ENCODE assay signal across 1 cellular context in the genomic region with DNA sequence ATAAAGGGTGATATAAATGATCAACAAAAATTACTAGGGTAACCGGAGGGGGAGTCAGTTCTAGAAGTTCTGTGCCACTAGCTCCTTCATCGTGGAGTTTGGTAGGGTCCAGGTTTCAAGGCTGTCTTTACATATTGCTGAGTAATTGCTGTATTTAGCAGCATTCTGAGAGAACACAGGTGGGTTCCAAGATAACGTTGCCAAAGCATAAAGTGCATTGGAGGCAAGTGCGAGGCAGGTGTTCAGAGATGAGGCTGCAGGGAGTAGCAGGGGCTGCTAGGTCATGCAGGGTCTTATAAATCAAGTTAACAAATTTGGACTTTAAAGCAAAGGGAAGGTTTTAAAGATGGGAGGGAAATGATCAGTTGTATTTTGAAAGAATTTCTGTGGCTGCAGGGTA.
TF ChIP-seq lines count a peak whose summit lies in the region.

No MANE protein-coding gene starts in this region.

TF ChIP-seq in GM23338, 12 proteins besides CTCF, POLR2A, EP300 and RAD21:
- TF ChIP-seq, protein P1, sequence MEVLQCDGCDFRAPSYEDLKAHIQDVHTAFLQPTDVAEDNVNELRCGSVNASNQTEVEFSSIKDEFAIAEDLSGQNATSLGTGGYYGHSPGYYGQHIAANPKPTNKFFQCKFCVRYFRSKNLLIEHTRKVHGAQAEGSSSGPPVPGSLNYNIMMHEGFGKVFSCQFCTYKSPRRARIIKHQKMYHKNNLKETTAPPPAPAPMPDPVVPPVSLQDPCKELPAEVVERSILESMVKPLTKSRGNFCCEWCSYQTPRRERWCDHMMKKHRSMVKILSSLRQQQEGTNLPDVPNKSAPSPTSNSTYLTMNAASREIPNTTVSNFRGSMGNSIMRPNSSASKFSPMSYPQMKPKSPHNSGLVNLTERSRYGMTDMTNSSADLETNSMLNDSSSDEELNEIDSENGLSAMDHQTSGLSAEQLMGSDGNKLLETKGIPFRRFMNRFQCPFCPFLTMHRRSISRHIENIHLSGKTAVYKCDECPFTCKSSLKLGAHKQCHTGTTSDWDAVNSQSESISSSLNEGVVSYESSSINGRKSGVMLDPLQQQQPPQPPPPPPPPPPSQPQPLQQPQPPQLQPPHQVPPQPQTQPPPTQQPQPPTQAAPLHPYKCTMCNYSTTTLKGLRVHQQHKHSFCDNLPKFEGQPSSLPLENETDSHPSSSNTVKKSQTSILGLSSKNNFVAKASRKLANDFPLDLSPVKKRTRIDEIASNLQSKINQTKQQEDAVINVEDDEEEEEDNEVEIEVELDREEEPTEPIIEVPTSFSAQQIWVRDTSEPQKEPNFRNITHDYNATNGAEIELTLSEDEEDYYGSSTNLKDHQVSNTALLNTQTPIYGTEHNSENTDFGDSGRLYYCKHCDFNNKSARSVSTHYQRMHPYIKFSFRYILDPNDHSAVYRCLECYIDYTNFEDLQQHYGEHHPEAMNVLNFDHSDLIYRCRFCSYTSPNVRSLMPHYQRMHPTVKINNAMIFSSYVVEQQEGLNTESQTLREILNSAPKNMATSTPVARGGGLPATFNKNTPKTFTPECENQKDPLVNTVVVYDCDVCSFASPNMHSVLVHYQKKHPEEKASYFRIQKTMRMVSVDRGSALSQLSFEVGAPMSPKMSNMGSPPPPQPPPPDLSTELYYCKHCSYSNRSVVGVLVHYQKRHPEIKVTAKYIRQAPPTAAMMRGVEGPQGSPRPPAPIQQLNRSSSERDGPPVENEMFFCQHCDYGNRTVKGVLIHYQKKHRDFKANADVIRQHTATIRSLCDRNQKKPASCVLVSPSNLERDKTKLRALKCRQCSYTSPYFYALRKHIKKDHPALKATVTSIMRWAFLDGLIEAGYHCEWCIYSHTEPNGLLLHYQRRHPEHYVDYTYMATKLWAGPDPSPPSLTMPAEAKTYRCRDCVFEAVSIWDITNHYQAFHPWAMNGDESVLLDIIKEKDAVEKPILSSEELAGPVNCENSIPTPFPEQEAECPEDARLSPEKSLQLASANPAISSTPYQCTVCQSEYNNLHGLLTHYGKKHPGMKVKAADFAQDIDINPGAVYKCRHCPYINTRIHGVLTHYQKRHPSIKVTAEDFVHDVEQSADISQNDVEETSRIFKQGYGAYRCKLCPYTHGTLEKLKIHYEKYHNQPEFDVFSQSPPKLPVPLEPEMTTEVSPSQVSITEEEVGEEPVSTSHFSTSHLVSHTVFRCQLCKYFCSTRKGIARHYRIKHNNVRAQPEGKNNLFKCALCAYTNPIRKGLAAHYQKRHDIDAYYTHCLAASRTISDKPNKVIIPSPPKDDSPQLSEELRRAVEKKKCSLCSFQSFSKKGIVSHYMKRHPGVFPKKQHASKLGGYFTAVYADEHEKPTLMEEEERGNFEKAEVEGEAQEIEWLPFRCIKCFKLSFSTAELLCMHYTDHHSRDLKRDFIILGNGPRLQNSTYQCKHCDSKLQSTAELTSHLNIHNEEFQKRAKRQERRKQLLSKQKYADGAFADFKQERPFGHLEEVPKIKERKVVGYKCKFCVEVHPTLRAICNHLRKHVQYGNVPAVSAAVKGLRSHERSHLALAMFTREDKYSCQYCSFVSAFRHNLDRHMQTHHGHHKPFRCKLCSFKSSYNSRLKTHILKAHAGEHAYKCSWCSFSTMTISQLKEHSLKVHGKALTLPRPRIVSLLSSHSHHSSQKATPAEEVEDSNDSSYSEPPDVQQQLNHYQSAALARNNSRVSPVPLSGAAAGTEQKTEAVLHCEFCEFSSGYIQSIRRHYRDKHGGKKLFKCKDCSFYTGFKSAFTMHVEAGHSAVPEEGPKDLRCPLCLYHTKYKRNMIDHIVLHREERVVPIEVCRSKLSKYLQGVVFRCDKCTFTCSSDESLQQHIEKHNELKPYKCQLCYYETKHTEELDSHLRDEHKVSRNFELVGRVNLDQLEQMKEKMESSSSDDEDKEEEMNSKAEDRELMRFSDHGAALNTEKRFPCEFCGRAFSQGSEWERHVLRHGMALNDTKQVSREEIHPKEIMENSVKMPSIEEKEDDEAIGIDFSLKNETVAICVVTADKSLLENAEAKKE (CRISPR knock-in tag; IDR thresholded peaks at IDR 0.05): no peak
- TF ChIP-seq ZNF331 (CRISPR knock-in tag; IDR thresholded peaks at IDR 0.05; ENCODE audit: low read depth): no peak
- no peak for TF ChIP-seq ZNF114 (CRISPR knock-in tag; IDR thresholded peaks at IDR 0.05)
- TF ChIP-seq, protein P2, sequence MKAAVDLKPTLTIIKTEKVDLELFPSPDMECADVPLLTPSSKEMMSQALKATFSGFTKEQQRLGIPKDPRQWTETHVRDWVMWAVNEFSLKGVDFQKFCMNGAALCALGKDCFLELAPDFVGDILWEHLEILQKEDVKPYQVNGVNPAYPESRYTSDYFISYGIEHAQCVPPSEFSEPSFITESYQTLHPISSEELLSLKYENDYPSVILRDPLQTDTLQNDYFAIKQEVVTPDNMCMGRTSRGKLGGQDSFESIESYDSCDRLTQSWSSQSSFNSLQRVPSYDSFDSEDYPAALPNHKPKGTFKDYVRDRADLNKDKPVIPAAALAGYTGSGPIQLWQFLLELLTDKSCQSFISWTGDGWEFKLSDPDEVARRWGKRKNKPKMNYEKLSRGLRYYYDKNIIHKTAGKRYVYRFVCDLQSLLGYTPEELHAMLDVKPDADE (IDR thresholded peaks at IDR 0.05): no peak
- TF ChIP-seq STAT1 (IDR thresholded peaks at IDR 0.05; ENCODE audit: unreplicated experiment): no peak
- TF ChIP-seq EZH2 (IDR thresholded peaks at IDR 0.05; ENCODE audit: low read depth, unreplicated experiment): no peak
